In the genomic region with DNA sequence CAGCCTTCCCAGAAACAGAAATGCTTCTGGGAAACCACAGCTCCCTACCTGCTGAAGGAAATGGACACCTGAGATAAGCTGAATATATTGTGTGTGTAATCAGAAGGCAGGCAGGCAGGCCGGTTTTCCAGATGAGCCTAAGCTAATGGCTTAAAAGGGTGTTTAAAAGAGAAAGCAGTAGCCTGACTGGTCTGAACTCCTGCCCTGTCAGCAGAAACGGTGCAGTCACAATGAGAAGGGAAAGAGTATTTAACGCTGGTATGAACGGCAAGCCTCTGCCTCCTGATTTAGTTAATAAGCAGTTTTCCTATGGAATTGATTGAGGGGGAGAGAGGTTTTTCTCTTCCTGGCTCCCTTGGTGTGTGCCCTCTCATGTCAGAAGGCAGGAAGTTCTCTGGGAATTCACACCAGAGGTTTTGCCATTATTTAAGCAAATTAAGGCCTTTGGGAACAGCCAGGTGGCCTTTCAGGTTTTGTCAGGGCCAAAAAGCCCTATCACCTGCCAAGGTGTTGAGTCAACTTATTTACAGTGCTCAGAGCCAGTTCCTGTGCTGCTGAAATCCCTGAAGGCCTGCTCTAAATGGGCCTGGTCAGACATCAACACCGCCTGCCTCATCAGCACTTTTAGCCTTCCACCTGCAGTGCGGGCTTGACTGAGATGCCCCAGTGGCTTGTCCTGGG, we compare ENCODE assay signal across 10 cellular contexts. TPM values are rescaled to one million over a fixed set of nuclear protein-coding genes. Genes with fewer than 3 reads are reported as not detected.
A peak's percentile ranks its signal among the peaks of the same experiment; 100 is the strongest.
DNase-seq lines count a peak whose midpoint lies in the region; ATAC-seq, FAIRE-seq and TF ChIP-seq lines count a peak whose summit lies in the region.
"Had no signal": no experiment of that assay in that cellular context is flagged by ENCODE, and none has a peak within 500 bp of the region (broad histone marks: within the 10 kb centered on the region; RNA-seq: fewer than 3 reads in every experiment).

No MANE protein-coding gene starts in this region.

- H3K9me3 ChIP-seq in H1 (ENCODE audit: insufficient read depth in 2 of 2, low read depth in 1 of 2, low read length in 1 of 2) (no peaks in the 10 kb centered on the region), mucosa of rectum (ENCODE audit: control insufficient read depth in 2 of 2, low read length in 2 of 2) (no peaks in the 10 kb centered on the region)

- H3K9me3 Mint-ChIP-seq in activated CD8-positive, alpha-beta T cell treated with anti-CD3 and anti-CD28 coated beads for 36 hours = no peaks in the 10 kb centered on the region
- no peaks in the 10 kb centered on the region for H3K9me3 Mint-ChIP-seq in activated CD8-positive, alpha-beta memory T cell treated with anti-CD3 and anti-CD28 coated beads, Interleukin-2, amount 10 ng/mL, durations not matched to agents 7 days and 5 days (ENCODE audit: low read depth)

- no peak overlapping the region for H2BK15ac ChIP-seq in H1 (ENCODE audit: low read length)

- H2AK5ac ChIP-seq in H1 (ENCODE audit: low read depth, low read length) = peak overlapping the region; percentile 18; the same call in 1 of the 2 replicates

- no peaks in the 10 kb centered on the region for H3K36me3 Mint-ChIP-seq in activated CD8-positive, alpha-beta T cell treated with anti-CD3 and anti-CD28 coated beads for 36 hours (ENCODE audit: low read depth)
- no peaks in the 10 kb centered on the region for H3K36me3 Mint-ChIP-seq in activated CD8-positive, alpha-beta memory T cell treated with anti-CD3 and anti-CD28 coated beads, Interleukin-2, amount 10 ng/mL, durations not matched to agents 7 days and 5 days

- no peak for TF ChIP-seq CTCF in H1 (IDR thresholded peaks at IDR 0.05; ENCODE audit: control extremely low read depth in 1 of 3, insufficient read depth in 1 of 3, low read depth in 1 of 3, low read length in 3 of 3)
- no peak for TF ChIP-seq CTCF in activated CD8-positive, alpha-beta T cell treated with anti-CD3 and anti-CD28 coated beads for 36 hours (IDR thresholded peaks at IDR 0.05)

- peaks cover 6% of the 10 kb centered on the region; the same call in 1 of the 2 replicates for H3K79me1 ChIP-seq in H1 (ENCODE audit: low read depth, low read length)

- H3K4me3 ChIP-seq in H1 (ENCODE audit: extremely low read depth in 1 of 4, insufficient read depth in 2 of 4, low read depth in 3 of 4, low read length in 4 of 4) (no peak overlapping the region), mucosa of rectum (ENCODE audit: low read length in 2 of 2) (no peak overlapping the region)

- DNase-seq in DMS153 (lab: John Stamatoyannopoulos, UW) (peak; percentile 95), NCI-H2196 (lab: John Stamatoyannopoulos, UW; ENCODE audit: unreplicated experiment) (peak; percentile 52), H1 (ENCODE audit: low read depth in 1 of 2, low spot score in 2 of 2) (no peak), LoVo (ENCODE audit: low spot score) (no peak), NCI-H1694 (lab: John Stamatoyannopoulos, UW) (no peak)
- no peak for DNase-seq in activated CD8-positive, alpha-beta T cell treated with anti-CD3 and anti-CD28 coated beads for 36 hours
- DNase-seq in activated CD8-positive, alpha-beta memory T cell treated with anti-CD3 and anti-CD28 coated beads, Interleukin-2, amount 10 ng/mL, durations not matched to agents 7 days and 5 days = no peak
- DNase-seq: activated T-cell treated with anti-CD3 and anti-CD28 coated beads, Interleukin-2, amount 50 U/mL, for 48 hours; Karpas-422 had no signal

- H3K56ac ChIP-seq in H1 (replicated peaks; ENCODE audit: insufficient read length, low read depth, low read length) = peak overlapping the region; percentile 2

- H4K8ac ChIP-seq in H1 (ENCODE audit: extremely low read depth, insufficient read depth, low read length) = no peak overlapping the region; the same call in 1 of the 2 replicates

- H4K20me1 ChIP-seq in H1 (replicated peaks in 1 of 2; ENCODE audit: control insufficient read depth in 1 of 2, insufficient read depth in 2 of 2, low read length in 2 of 2) = no peaks in the 10 kb centered on the region

- ATAC-seq in activated CD8-positive, alpha-beta T cell treated with anti-CD3 and anti-CD28 coated beads for 36 hours = no peak
- no peak for ATAC-seq in activated CD8-positive, alpha-beta memory T cell treated with anti-CD3 and anti-CD28 coated beads, Interleukin-2, amount 10 ng/mL, durations not matched to agents 7 days and 5 days

- H3K9ac ChIP-seq in H1 (replicated peaks in 1 of 4; ENCODE audit: extremely low read depth in 1 of 4, low read depth in 3 of 4, low read length in 3 of 4) = peak overlapping the region in 1 of 4 experiments; percentile 17; a peak in 3 of 7 replicates
- H3K9ac ChIP-seq in mucosa of rectum (ENCODE audit: low read depth in 1 of 2, low read length in 2 of 2) = peak overlapping the region in 1 of 2 donors; percentile 8

- H2BK120ac ChIP-seq in H1 (replicated peaks; ENCODE audit: low read depth, low read length) = no peak overlapping the region

- FAIRE-seq in H1 (lab: Jason Lieb, UNC) = peak; percentile 32

- H3K4me1 Mint-ChIP-seq in activated CD8-positive, alpha-beta T cell treated with anti-CD3 and anti-CD28 coated beads for 36 hours (ENCODE audit: low read depth) = peaks cover 14% of the 10 kb centered on the region
- H3K4me1 Mint-ChIP-seq in activated CD8-positive, alpha-beta memory T cell treated with anti-CD3 and anti-CD28 coated beads, Interleukin-2, amount 10 ng/mL, durations not matched to agents 7 days and 5 days = peaks cover 17% of the 10 kb centered on the region

- H3K4me1 ChIP-seq in H1 (replicated peaks in 1 of 4; ENCODE audit: control insufficient read depth in 3 of 4, insufficient read depth in 4 of 4, low read length in 3 of 4) = peaks cover 10 to 33% (median 28%) of the 10 kb centered on the region in 4 experiments
- H3K4me1 ChIP-seq in mucosa of rectum (ENCODE audit: control insufficient read depth in 2 of 2, insufficient read depth in 2 of 2, low read length in 2 of 2) = peaks cover 13 to 19% of the 10 kb centered on the region in 2 donors

- peak overlapping the region; percentile 99; the same call in 1 of the 2 replicates for H2BK12ac ChIP-seq in H1 (ENCODE audit: low read depth, low read length)

- no peaks in the 10 kb centered on the region for H3K23me2 ChIP-seq in H1 (ENCODE audit: low read depth, low read length)

- peak in 1 of 2 experiments; percentile 16; a peak in 1 of 4 replicates for TF ChIP-seq RAD21 in H1 (IDR thresholded peaks at IDR 0.05 in 1 of 2, conservative IDR thresholded peaks at IDR 0.05 in 1 of 2; ENCODE audit: low read depth in 2 of 2, low read length in 2 of 2)

- WGBS in H1 (ENCODE audit: extremely low coverage in 1 of 2, insufficient coverage in 1 of 2, insufficient read length in 1 of 2, insufficient replicate concordance in 2 of 2, low coverage in 1 of 2, low lambda C conversion rate in 2 of 2, missing lambda C conversion rate in 1 of 2), 2 experiments = 46% methylated on average over 6 of the region's 6 CpGs; no CpG with 5 or more reads in 1 of the 2 experiments

- H4K5ac ChIP-seq in H1 (ENCODE audit: insufficient read length, low read depth, low read length) = peak overlapping the region; percentile 2

- H3K4me3 Mint-ChIP-seq in activated CD8-positive, alpha-beta T cell treated with anti-CD3 and anti-CD28 coated beads for 36 hours = no peak overlapping the region
- no peak overlapping the region for H3K4me3 Mint-ChIP-seq in activated CD8-positive, alpha-beta memory T cell treated with anti-CD3 and anti-CD28 coated beads, Interleukin-2, amount 10 ng/mL, durations not matched to agents 7 days and 5 days

- POLR2A ChIA-PET in H1 (lab: Charles Lee; ENCODE audit: partially characterized antibody) = interaction anchor here (0.7 to 4.5 kb wide), 7 partner anchors 9 to 42 kb away, joined by 3 to 30 read pairs (median 3); a partner anchor contains a TSS
- POLR2A ChIA-PET in activated CD8-positive, alpha-beta T cell treated with anti-CD3 and anti-CD28 coated beads for 36 hours (lab: Charles Lee) = no interaction called here

- no peak overlapping the region for H3K14ac ChIP-seq in H1 (ENCODE audit: insufficient read length)

- no peak for TF ChIP-seq POLR2A in H1 (IDR thresholded peaks at IDR 0.05; ENCODE audit: control extremely low read depth in 1 of 2, low read depth in 2 of 2, low read length in 2 of 2)

- H3K27ac ChIP-seq in H1 (ENCODE audit: low read depth, low read length) (peak overlapping the region; percentile 66), mucosa of rectum (ENCODE audit: low read depth in 2 of 2, low read length in 2 of 2) (peak overlapping the region; percentile 6 to 57)

- H3K79me2 ChIP-seq in H1 (ENCODE audit: control insufficient read depth in 1 of 2, insufficient read depth in 2 of 2, low read length in 2 of 2) = peaks cover 0 to 43% of the 10 kb centered on the region in 2 experiments; a peak in 2 of 4 replicates

- intact Hi-C loops in activated CD8-positive, alpha-beta T cell treated with anti-CD3 and anti-CD28 coated beads for 36 hours (cut with micrococcal nuclease) = no loop called here

- no peak overlapping the region for H2AFZ ChIP-seq in H1 (ENCODE audit: low read length)

- H3K27me3 ChIP-seq in H1 (replicated peaks in 1 of 4; ENCODE audit: control insufficient read depth in 3 of 4, extremely low read depth in 1 of 4, insufficient read depth in 3 of 4, low read length in 3 of 4) (no peaks in the 10 kb centered on the region), mucosa of rectum (ENCODE audit: control insufficient read depth in 2 of 2, insufficient read depth in 2 of 2, low read length in 2 of 2) (no peaks in the 10 kb centered on the region)

- peak overlapping the region; percentile 97 for H3K18ac ChIP-seq in H1 (ENCODE audit: extremely low read depth, low read length)

- H2BK5ac ChIP-seq in H1 (ENCODE audit: low read depth, low read length) = peak overlapping the region; percentile 97

- peak overlapping the region; percentile 54 for H4K91ac ChIP-seq in H1 (replicated peaks; ENCODE audit: insufficient read length, low read length)

- no peak for TF ChIP-seq EP300 in H1 (IDR thresholded peaks at IDR 0.05; ENCODE audit: borderline replicate concordance in 1 of 2, low read depth in 2 of 2, low read length in 2 of 2)

- no peak overlapping the region for H3K4ac ChIP-seq in H1 (replicated peaks; ENCODE audit: insufficient read length, low read depth, low read length)

- H3K27ac Mint-ChIP-seq in activated CD8-positive, alpha-beta T cell treated with anti-CD3 and anti-CD28 coated beads for 36 hours = no peak overlapping the region
- no peak overlapping the region for H3K27ac Mint-ChIP-seq in activated CD8-positive, alpha-beta memory T cell treated with anti-CD3 and anti-CD28 coated beads, Interleukin-2, amount 10 ng/mL, durations not matched to agents 7 days and 5 days

- H3K36me3 ChIP-seq in H1 (ENCODE audit: control insufficient read depth in 2 of 4, insufficient read depth in 4 of 4, low read length in 3 of 4) (0 out of 8 replicates have a peak, but pooled peaks cover 0 to 7% (median 0%) of the 10 kb centered on the region in 4 experiments), mucosa of rectum (ENCODE audit: control insufficient read depth in 2 of 2, insufficient read depth in 2 of 2, low read length in 2 of 2) (peaks cover 7 to 17% of the 10 kb centered on the region in 2 donors)

- CTCF ChIA-PET in H1 (lab: Charles Lee; ENCODE audit: partially characterized antibody) = interaction anchor here (0.6 to 2.7 kb wide), 13 partner anchors 10 to 219 kb away, joined by 3 to 12 read pairs (median 3); no protein-coding TSS in a partner anchor
- CTCF ChIA-PET in activated CD8-positive, alpha-beta T cell treated with anti-CD3 and anti-CD28 coated beads for 36 hours (lab: Charles Lee) = interaction anchor here (1.2 kb wide), 1 partner anchor 188 kb away, joined by 3 read pairs; no protein-coding TSS in a partner anchor
- CTCF ChIA-PET in activated CD8-positive, alpha-beta memory T cell treated with anti-CD3 and anti-CD28 coated beads, Interleukin-2, amount 10 ng/mL, durations not matched to agents 7 days and 5 days (lab: Charles Lee) = interaction anchor here (1.2 kb wide), 1 partner anchor 22 kb away, joined by 5 read pairs; no protein-coding TSS in a partner anchor

- peak overlapping the region; percentile 21 to 24 for H3K4me2 ChIP-seq in H1 (ENCODE audit: insufficient read depth in 1 of 2, low read depth in 2 of 2, low read length in 2 of 2)

- peaks cover 4% of the 10 kb centered on the region for H3K27me3 Mint-ChIP-seq in activated CD8-positive, alpha-beta T cell treated with anti-CD3 and anti-CD28 coated beads for 36 hours
- peaks cover 62% of the 10 kb centered on the region for H3K27me3 Mint-ChIP-seq in activated CD8-positive, alpha-beta memory T cell treated with anti-CD3 and anti-CD28 coated beads, Interleukin-2, amount 10 ng/mL, durations not matched to agents 7 days and 5 days

- H2BK20ac ChIP-seq in H1 (ENCODE audit: low read length) = peak overlapping the region; percentile 16; the same call in 1 of the 2 replicates

- no peak overlapping the region for H3K23ac ChIP-seq in H1 (ENCODE audit: insufficient read length)

RNA-seq across cellular contexts. Expression of a gene that starts 41.6 kb away (rescaled TPM):
- 265 and 319 TPM in 2 replicates for total RNA-seq in H1 (2021; fragmentation: NEBNext Ultra II Directional; extraction: Animal tissue kit (Norgen Biotek cat#: 25700))
- 119 and 133 TPM in 2 replicates for polyA plus RNA-seq in H1 (2011; rRNA removed)
- 140 TPM for polyA plus RNA-seq in H1 (2011; cell fraction: cytosol; rRNA removed)
- polyA plus RNA-seq in H1 (2011; cell fraction: nucleus; rRNA removed) = 186 TPM
- 164 to 357 TPM (median 291 TPM) in 4 replicates for polyA plus RNA-seq in H1 (2012, experiment 1 of 2)
- polyA plus RNA-seq in H1 (2012, experiment 2 of 2) = 25.7 TPM
- polyA plus RNA-seq in H1 (2013, experiment 1 of 2) = 267 TPM
- polyA plus RNA-seq in H1 (2013, experiment 2 of 2) = 227 TPM
- polyA minus RNA-seq in H1 (2011; rRNA and poly(A)+ RNA removed) = 304 and 433 TPM in 2 replicates
- polyA minus RNA-seq in H1 (2011; cell fraction: cytosol; rRNA and poly(A)+ RNA removed) = 438 TPM
- 171 TPM for polyA minus RNA-seq in H1 (2011; cell fraction: nucleus; rRNA and poly(A)+ RNA removed)
- total RNA-seq in activated CD8-positive, alpha-beta T cell treated with anti-CD3 and anti-CD28 coated beads for 36 hours = under 1 TPM; 0.16 to 0.54 TPM
- under 1 TPM; 0.06 to 0.09 TPM for total RNA-seq in activated CD8-positive, alpha-beta memory T cell treated with anti-CD3 and anti-CD28 coated beads, Interleukin-2, amount 10 ng/mL, durations not matched to agents 7 days and 5 days

Comparison
In these comparisons a context has a peak if more than half of its experiments do, and no peak if none do; other contexts are left out.
1. DNase-seq: peak in DMS153 (single experiment) and NCI-H2196 (single experiment); none in H1 (0 of 2), activated CD8-positive, alpha-beta T cell treated with anti-CD3 and anti-CD28 coated beads for 36 hours (single experiment), activated CD8-positive, alpha-beta memory T cell treated with anti-CD3 and anti-CD28 coated beads, Interleukin-2, amount 10 ng/mL, durations not matched to agents 7 days and 5 days (single experiment), LoVo (single experiment) and NCI-H1694 (single experiment).
2. RNA of a gene that starts 41.6 kb away (total RNA-seq): 265 to 319 TPM in H1; 0.16 to 0.54 TPM in activated CD8-positive, alpha-beta T cell treated with anti-CD3 and anti-CD28 coated beads for 36 hours and 0.06 to 0.09 TPM in activated CD8-positive, alpha-beta memory T cell treated with anti-CD3 and anti-CD28 coated beads, Interleukin-2, amount 10 ng/mL, durations not matched to agents 7 days and 5 days; every median in the first group is over 100 times any median in the second.